In genomic region chr19:1855040-1855827, GRCh38 we compare ENCODE assay signal across 8 cellular contexts. TPM values are rescaled to one million over a fixed set of nuclear protein-coding genes. Genes with fewer than 3 reads are reported as not detected.
A peak's percentile ranks its signal among the peaks of the same experiment; 100 is the strongest.
DNase-seq lines count a peak whose midpoint lies in the region; ATAC-seq and TF ChIP-seq lines count a peak whose summit lies in the region.

No MANE protein-coding gene starts in this region.

- peak; percentile 43; the same call in 2 of the 3 replicates for ATAC-seq in DND-41 (ENCODE audit: insufficient read depth, low read depth)
- peak; percentile 48 to 64 (median 54) for ATAC-seq in right lobe of liver

- H3K9me3 ChIP-seq in DND-41 (ENCODE audit: insufficient read depth, low read length, severe bottlenecking) (no peaks in the 10 kb centered on the region), colonic mucosa (no peaks in the 10 kb centered on the region), right lobe of liver (no peaks in the 10 kb centered on the region), Caco-2 (no peaks in the 10 kb centered on the region)

- DNase-seq in DND-41 (peak; percentile 62), H7 (peak; percentile 100), NCI-H2196 (lab: John Stamatoyannopoulos, UW; ENCODE audit: unreplicated experiment) (peak; percentile 88), colonic mucosa (peak; percentile 95), right lobe of liver (peak; percentile 85 to 92 (median 91)), Caco-2 (no peak)
- DNase-seq in activated CD4-positive, alpha-beta T cell treated with anti-CD3 and anti-CD28 coated beads for 1 hour: peak; percentile 66
- DNase-seq in stimulated activated CD4-positive, alpha-beta T cell treated with anti-CD3 and anti-CD28 coated beads, TNF-alpha, amount 100 ng/mL, for 1 hour (ENCODE audit: low read depth in 3 of 3, low spot score in 1 of 3): peak; percentile 58 to 66 (median 60)

- no peaks in the 10 kb centered on the region for H3K27me3 Mint-ChIP-seq in Caco-2 (ENCODE audit: insufficient read depth, unreplicated experiment)

- H3K4me1 Mint-ChIP-seq in Caco-2 (ENCODE audit: low read depth, unreplicated experiment): no peaks in the 10 kb centered on the region

- H4K20me1 ChIP-seq in DND-41 (ENCODE audit: insufficient read depth, low read length): peaks cover 86% of the 10 kb centered on the region

- WGBS in right lobe of liver (ENCODE audit: insufficient coverage, low coverage, low lambda C conversion rate, missing lambda C conversion rate): no CpG with 5 or more reads among the region's 33 CpGs

- TF ChIP-seq CTCF in DND-41 (IDR thresholded peaks at IDR 0.05; ENCODE audit: borderline replicate concordance, extremely low read depth, low read length, poor library complexity, severe bottlenecking): no peak
- no peak for TF ChIP-seq CTCF in colonic mucosa (IDR thresholded peaks at IDR 0.05)
- TF ChIP-seq CTCF in right lobe of liver (IDR thresholded peaks at IDR 0.05): no peak
- TF ChIP-seq CTCF in Caco-2 (IDR thresholded peaks at IDR 0.05; ENCODE audit: insufficient read depth in 1 of 2, low read depth in 1 of 2, low read length in 1 of 2, severe bottlenecking in 1 of 2, unreplicated experiment in 1 of 2): no peak

- CTCF ChIA-PET in Caco-2 (lab: Charles Lee): no interaction called here

- H3K27ac Mint-ChIP-seq in Caco-2 (ENCODE audit: unreplicated experiment): no peak overlapping the region

- no TSS peak for BruUV-seq in Caco-2 (replicated peaks; lab: Mats Ljungman, UMichigan)

- H3K4me1 ChIP-seq in DND-41 (ENCODE audit: insufficient read depth, low read length) (peaks cover 33% of the 10 kb centered on the region), colonic mucosa (peaks cover 46% of the 10 kb centered on the region), right lobe of liver (peaks cover 0 to 47% (median 13%) of the 10 kb centered on the region in 4 donors), Caco-2 (peaks cover 24% of the 10 kb centered on the region)

- no peak overlapping the region for H2AFZ ChIP-seq in DND-41 (ENCODE audit: low read depth, low read length)

- H3K36me3 ChIP-seq in DND-41 (ENCODE audit: insufficient read depth, low read length): peaks cover 8% of the 10 kb centered on the region
- no peaks in the 10 kb centered on the region; the same call in 1 of the 2 replicates for H3K36me3 ChIP-seq in H7 (replicated peaks; ENCODE audit: control insufficient read depth, insufficient read depth, low read length)
- no peaks in the 10 kb centered on the region for H3K36me3 ChIP-seq in colonic mucosa
- H3K36me3 ChIP-seq in right lobe of liver: no peaks in the 10 kb centered on the region
- H3K36me3 ChIP-seq in Caco-2 (ENCODE audit: control insufficient read depth, insufficient read depth, low read length): no peaks in the 10 kb centered on the region

- H3K4me3 Mint-ChIP-seq in Caco-2 (ENCODE audit: unreplicated experiment): no peak overlapping the region

- H3K79me2 ChIP-seq in DND-41 (ENCODE audit: insufficient read depth, low read length): peaks cover 77% of the 10 kb centered on the region

- H3K9ac ChIP-seq in DND-41 (ENCODE audit: low read depth, low read length) (no peak overlapping the region), colonic mucosa (ENCODE audit: low read depth in 2 of 2, low read length in 2 of 2) (peak overlapping the region; percentile 87 to 98)

- POLR2A ChIA-PET in Caco-2 (lab: Charles Lee): interaction anchor here (0.6 kb wide), 1 partner anchor 9 kb away, joined by 5 read pairs; no protein-coding TSS in a partner anchor

- H3K36me3 Mint-ChIP-seq in Caco-2 (ENCODE audit: insufficient read depth, unreplicated experiment): peaks cover 10% of the 10 kb centered on the region

- no peak overlapping the region for H3K4me2 ChIP-seq in DND-41 (ENCODE audit: insufficient read depth, low read length)

- H3K27ac ChIP-seq in DND-41 (ENCODE audit: low read length): no peak overlapping the region; the same call in 1 of the 2 replicates
- H3K27ac ChIP-seq in colonic mucosa: peak overlapping the region; percentile 98
- peak overlapping the region; percentile 53 to 89 (median 77) for H3K27ac ChIP-seq in right lobe of liver

- H3K27me3 ChIP-seq in DND-41 (ENCODE audit: insufficient read depth, low read length, poor library complexity) (no peaks in the 10 kb centered on the region), H7 (ENCODE audit: control insufficient read depth, insufficient read depth, low read length) (no peaks in the 10 kb centered on the region), colonic mucosa (no peaks in the 10 kb centered on the region), right lobe of liver (no peaks in the 10 kb centered on the region), Caco-2 (replicated peaks; ENCODE audit: control insufficient read depth, insufficient read depth, low read length) (no peaks in the 10 kb centered on the region)

- no peaks in the 10 kb centered on the region for H3K9me3 Mint-ChIP-seq in Caco-2 (ENCODE audit: unreplicated experiment)

- H3K4me3 ChIP-seq in DND-41 (ENCODE audit: low read depth in 1 of 2, low read length in 2 of 2): no peak overlapping the region
- H3K4me3 ChIP-seq in H7 (ENCODE audit: insufficient read depth, low read depth, low read length): no peak overlapping the region; the same call in 1 of the 2 replicates
- H3K4me3 ChIP-seq in colonic mucosa: peak overlapping the region; percentile 45
- H3K4me3 ChIP-seq in right lobe of liver: peak overlapping the region in 1 of 3 donors; percentile 10
- no peak overlapping the region for H3K4me3 ChIP-seq in Caco-2 (ENCODE audit: low read depth, low read length)

- intact Hi-C loops in colonic mucosa (cut with DNase I): no loop called here
- intact Hi-C loops in right lobe of liver (cut with DNase I): no loop called here
- intact Hi-C loops in Caco-2 (cut with micrococcal nuclease; ENCODE audit: unreplicated experiment): no loop called here

- TF ChIP-seq POLR2A in right lobe of liver (IDR thresholded peaks at IDR 0.05): peak; percentile 50

RNA-seq across cellular contexts. Expression of gene REXO1, which starts 7.0 kb away (rescaled TPM):
- total RNA-seq in H7 (2014; rRNA removed; shearing (Covaris generic)): 19.8 and 21.9 TPM in 2 replicates
- total RNA-seq in colonic mucosa (10 to 100 TPM; 42.0 to 51.7 TPM), right lobe of liver (10 to 100 TPM in 4 of 6 experiments, 1 to 10 TPM in 2; 8.0 to 17.7 (median 12.6) TPM), Caco-2 (2022) (43.0 and 46.6 TPM in 2 replicates)

RNA-seq across cellular contexts. Expression of gene KLF16, which starts 8.1 kb away (rescaled TPM):
- 20.5 and 21.2 TPM in 2 replicates for total RNA-seq in H7 (2014; rRNA removed; shearing (Covaris generic))
- total RNA-seq in colonic mucosa (10 to 100 TPM; 31.1 to 34.8 TPM), right lobe of liver (10 to 100 TPM in 5 of 6 experiments, 1 to 10 TPM in 1; 9.9 to 23.6 (median 10.8) TPM), Caco-2 (2022) (26.5 and 26.8 TPM in 2 replicates)

RNA-seq across cellular contexts. Expression of gene ABHD17A, which starts 30.1 kb away (rescaled TPM):
- 87.0 and 134 TPM in 2 replicates for total RNA-seq in H7 (2014; rRNA removed; shearing (Covaris generic))
- total RNA-seq in colonic mucosa: 10 to 100 TPM; 53.3 to 78.5 TPM
- total RNA-seq in right lobe of liver: 10 to 100 TPM; 20.4 to 49.5 (median 23.5) TPM
- 47.7 and 51.8 TPM in 2 replicates for total RNA-seq in Caco-2 (2022)

RNA-seq across cellular contexts. Expression of gene ATP8B3, which starts 43.2 kb away (rescaled TPM):
- total RNA-seq in H7 (2014; rRNA removed; shearing (Covaris generic)): 5.8 and 7.4 TPM in 2 replicates
- total RNA-seq in colonic mucosa (under 1 TPM; 0.15 to 0.42 TPM), right lobe of liver (1 to 10 TPM in 5 of 6 experiments, under 1 TPM in 1; 0.86 to 5.7 (median 3.1) TPM), Caco-2 (2022) (0.28 and 0.45 TPM in 2 replicates)

RNA-seq across cellular contexts. Expression of gene ADAT3, which starts 50.0 kb away (rescaled TPM):
- 10.0 and 12.7 TPM in 2 replicates for total RNA-seq in H7 (2014; rRNA removed; shearing (Covaris generic))
- total RNA-seq in colonic mucosa: 10 to 100 TPM; 14.2 to 24.7 TPM
- total RNA-seq in right lobe of liver: 1 to 10 TPM; 1.8 to 5.3 (median 2.7) TPM
- 12.6 and 14.0 TPM in 2 replicates for total RNA-seq in Caco-2 (2022)

Comparison
In these comparisons a context has a peak if more than half of its experiments do, and no peak if none do; other contexts are left out.
1. DNase-seq: peak in DND-41 (single experiment), H7 (single experiment), NCI-H2196 (single experiment), activated CD4-positive, alpha-beta T cell treated with anti-CD3 and anti-CD28 coated beads for 1 hour (single experiment), colonic mucosa (single experiment), right lobe of liver (3 of 3) and stimulated activated CD4-positive, alpha-beta T cell treated with anti-CD3 and anti-CD28 coated beads, TNF-alpha, amount 100 ng/mL, for 1 hour (3 of 3); none in Caco-2 (0 of 2).